In the genomic region with DNA sequence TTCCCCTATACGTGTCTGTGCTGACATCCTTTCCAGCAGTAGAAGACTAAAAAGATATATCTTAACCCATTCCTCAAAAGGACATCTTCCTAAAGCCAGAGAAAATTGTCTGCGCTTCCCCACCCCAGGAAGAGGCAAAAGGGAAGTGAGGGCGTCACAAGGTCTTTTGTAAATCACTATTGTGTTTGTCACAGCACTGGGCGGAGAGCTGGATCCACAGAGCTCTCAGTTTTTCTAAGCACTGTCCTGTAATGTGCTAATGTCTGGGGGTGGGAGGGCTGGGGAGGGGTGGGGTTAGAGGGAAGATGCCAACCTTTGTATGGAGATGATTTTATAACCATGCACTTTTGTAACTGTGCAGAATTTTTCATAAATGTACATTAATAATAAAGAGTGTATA, we compare ENCODE assay signal across 33 cellular contexts. TPM values are rescaled to one million over a fixed set of nuclear protein-coding genes. Genes with fewer than 3 reads are reported as not detected.
"Had no signal": no experiment of that assay in that cellular context is flagged by ENCODE, and none has a peak within 500 bp of the region (broad histone marks: within the 10 kb centered on the region; RNA-seq: fewer than 3 reads in every experiment).

No MANE protein-coding gene starts in this region.

- H3K36me3 ChIP-seq: ascending aorta, breast epithelium, Peyer's patch, WERI-Rb-1 had no signal

- ATAC-seq: activated CD8-positive, alpha-beta T cell treated with anti-CD3 and anti-CD28 coated beads for 36 hours; activated T-cell treated with anti-CD3 and anti-CD28 coated beads, Interleukin-2, amount 50 U/mL, for 72 hours; PC-3 had no signal

- H3K36me3 Mint-ChIP-seq: activated naive CD4-positive, alpha-beta T cell treated with anti-CD3 and anti-CD28 coated beads, Interleukin-2, amount 50 U/mL, for 24 hours; activated naive CD8-positive, alpha-beta T cell treated with anti-CD3 and anti-CD28 coated beads, Interleukin-2, amount 10 ng/mL, durations not matched to agents 7 days and 5 days had no signal

- H3K27me3 Mint-ChIP-seq: activated CD4-positive, alpha-beta T cell treated with anti-CD3 and anti-CD28 coated beads, Interleukin-2, amount 10 ng/mL, durations not matched to agents 24 days and 14 days had no signal

- H3K4me3 Mint-ChIP-seq: activated CD4-positive, alpha-beta T cell treated with anti-CD3 and anti-CD28 coated beads, Interleukin-2, amount 10 ng/mL, durations not matched to agents 24 days and 14 days; activated CD8-positive, alpha-beta T cell treated with anti-CD3 and anti-CD28 coated beads for 36 hours; activated naive CD4-positive, alpha-beta T cell treated with anti-CD3 and anti-CD28 coated beads, Interleukin-2, amount 50 U/mL, for 24 hours; activated naive CD8-positive, alpha-beta T cell treated with anti-CD3 and anti-CD28 coated beads, Interleukin-2, amount 10 ng/mL, durations not matched to agents 7 days and 5 days; activated T-cell treated with anti-CD3 and anti-CD28 coated beads, Interleukin-2, amount 50 U/mL, for 72 hours had no signal

- DNase-seq: activated CD4-positive, alpha-beta T cell treated with anti-CD3 and anti-CD28 coated beads, Interleukin-2, amount 10 ng/mL, durations not matched to agents 24 days and 14 days; activated CD4-positive, alpha-beta T cell treated with anti-CD3 and anti-CD28 coated beads, Interleukin-2, amount 50 U/mL, for 4 hours; activated CD8-positive, alpha-beta T cell treated with anti-CD3 and anti-CD28 coated beads for 36 hours; activated gamma-delta T cell; activated naive CD4-positive, alpha-beta T cell treated with Interleukin-2 at 50 U/mL for 16 hours; activated naive CD8-positive, alpha-beta T cell treated with anti-CD3 and anti-CD28 coated beads, Interleukin-2, amount 10 ng/mL, durations not matched to agents 7 days and 5 days; activated T-cell treated with anti-CD3 and anti-CD28 coated beads, Interleukin-2, amount 50 U/mL, for 1 hour; activated T-cell treated with anti-CD3 and anti-CD28 coated beads, Interleukin-2, amount 50 U/mL, for 72 hours; MM.1S; MV-4-11; NCI-H1092; NCI-H1436 treated with DMSO at 0.1 percent for 48 hours; NCI-H1694 treated with DMSO at 0.1 percent for 48 hours; NCI-H2029; NCI-H345; NCI-H524 treated with DMSO at 0.1 percent for 48 hours; NK-92 treated with Interleukin-12 subunit alpha and Interleukin-12 subunit beta, amount 100 ng/mL, for 24 hours; PC-3; Peyer's patch; RPMI8226; SW 1271; T-helper 1 cell; T-helper 2 cell; T-helper 9 cell; WERI-Rb-1 had no signal

- H3K4me1 Mint-ChIP-seq: activated CD4-positive, alpha-beta T cell treated with anti-CD3 and anti-CD28 coated beads, Interleukin-2, amount 10 ng/mL, durations not matched to agents 24 days and 14 days; activated naive CD4-positive, alpha-beta T cell treated with anti-CD3 and anti-CD28 coated beads, Interleukin-2, amount 50 U/mL, for 24 hours; activated naive CD8-positive, alpha-beta T cell treated with anti-CD3 and anti-CD28 coated beads, Interleukin-2, amount 10 ng/mL, durations not matched to agents 7 days and 5 days had no signal

- H3K27ac Mint-ChIP-seq: activated CD4-positive, alpha-beta T cell treated with anti-CD3 and anti-CD28 coated beads, Interleukin-2, amount 10 ng/mL, durations not matched to agents 24 days and 14 days; activated CD8-positive, alpha-beta T cell treated with anti-CD3 and anti-CD28 coated beads for 36 hours; activated naive CD4-positive, alpha-beta T cell treated with anti-CD3 and anti-CD28 coated beads, Interleukin-2, amount 50 U/mL, for 24 hours; activated naive CD8-positive, alpha-beta T cell treated with anti-CD3 and anti-CD28 coated beads, Interleukin-2, amount 10 ng/mL, durations not matched to agents 7 days and 5 days; activated T-cell treated with anti-CD3 and anti-CD28 coated beads, Interleukin-2, amount 50 U/mL, for 72 hours; activated T-helper 2 cell treated with anti-CD3 and anti-CD28 coated beads, Interferon-gamma antibody, Interleukin-2, Interleukin-4, amounts not matched to agents 10 μg/mL and 5 μg/mL and 100 μg/mL, durations not matched to agents 14 hours and 24 hours and 36 hours had no signal

- H3K4me2 ChIP-seq: KMS-11 had no signal

- H3K27ac ChIP-seq: ascending aorta, breast epithelium, KMS-11, Peyer's patch, WERI-Rb-1 had no signal

- H3K4me1 ChIP-seq: ascending aorta, breast epithelium, Peyer's patch had no signal

- H3K4me3 ChIP-seq: ascending aorta, breast epithelium, Peyer's patch had no signal

- H3K27me3 ChIP-seq: ascending aorta, Peyer's patch had no signal

- H3K9me3 Mint-ChIP-seq: activated CD4-positive, alpha-beta T cell treated with anti-CD3 and anti-CD28 coated beads, Interleukin-2, amount 10 ng/mL, durations not matched to agents 24 days and 14 days; activated CD8-positive, alpha-beta T cell treated with anti-CD3 and anti-CD28 coated beads for 36 hours; activated naive CD4-positive, alpha-beta T cell treated with anti-CD3 and anti-CD28 coated beads, Interleukin-2, amount 50 U/mL, for 24 hours; activated T-helper 2 cell treated with anti-CD3 and anti-CD28 coated beads, Interferon-gamma antibody, Interleukin-2, Interleukin-4, amounts not matched to agents 10 μg/mL and 5 μg/mL and 100 μg/mL, durations not matched to agents 14 hours and 24 hours and 36 hours had no signal

- H3K9me3 ChIP-seq: ascending aorta, breast epithelium, Peyer's patch had no signal

RNA-seq across cellular contexts. Expression of gene LRRC55, which starts 9.6 kb away (rescaled TPM):
- total RNA-seq: activated CD4-positive, alpha-beta T cell treated with anti-CD3 and anti-CD28 coated beads, Interleukin-2, amount 10 ng/mL, durations not matched to agents 24 days and 14 days; activated CD8-positive, alpha-beta memory T cell treated with anti-CD3 and anti-CD28 coated beads for 36 hours; activated CD8-positive, alpha-beta T cell treated with anti-CD3 and anti-CD28 coated beads for 36 hours; activated naive CD8-positive, alpha-beta T cell treated with anti-CD3 and anti-CD28 coated beads, Interleukin-2, amount 10 ng/mL, durations not matched to agents 7 days and 5 days; activated T-cell treated with anti-CD3 and anti-CD28 coated beads, Interleukin-2, amount 50 U/mL, for 72 hours; activated T-helper 2 cell treated with anti-CD3 and anti-CD28 coated beads, Interferon-gamma antibody, Interleukin-2, Interleukin-4, amounts not matched to agents 10 μg/mL and 5 μg/mL and 100 μg/mL, durations not matched to agents 14 hours and 24 hours and 36 hours; ascending aorta; breast epithelium; LHCN-M2; NCI-H460; PC-3 had no signal

RNA-seq across cellular contexts. Expression of gene APLNR, which starts 45.7 kb away (rescaled TPM):
- total RNA-seq: activated CD4-positive, alpha-beta T cell treated with anti-CD3 and anti-CD28 coated beads, Interleukin-2, amount 10 ng/mL, durations not matched to agents 24 days and 14 days; activated CD8-positive, alpha-beta memory T cell treated with anti-CD3 and anti-CD28 coated beads for 36 hours; activated CD8-positive, alpha-beta T cell treated with anti-CD3 and anti-CD28 coated beads for 36 hours; activated naive CD8-positive, alpha-beta T cell treated with anti-CD3 and anti-CD28 coated beads, Interleukin-2, amount 10 ng/mL, durations not matched to agents 7 days and 5 days; activated T-cell treated with anti-CD3 and anti-CD28 coated beads, Interleukin-2, amount 50 U/mL, for 72 hours; activated T-helper 2 cell treated with anti-CD3 and anti-CD28 coated beads, Interferon-gamma antibody, Interleukin-2, Interleukin-4, amounts not matched to agents 10 μg/mL and 5 μg/mL and 100 μg/mL, durations not matched to agents 14 hours and 24 hours and 36 hours; NCI-H460; PC-3 had no signal
